12 cellular contexts compared by ENCODE assay signal in genomic region chr2:3633089-3633981, GRCh38. TPM values are rescaled to one million over a fixed set of nuclear protein-coding genes. Genes with fewer than 3 reads are reported as not detected.
DNase-seq lines count a peak whose midpoint lies in the region; ATAC-seq, FAIRE-seq and TF ChIP-seq lines count a peak whose summit lies in the region.
"Had no signal": no experiment of that assay in that cellular context is flagged by ENCODE, and none has a peak within 500 bp of the region (broad histone marks: within the 10 kb centered on the region; RNA-seq: fewer than 3 reads in every experiment).

No MANE protein-coding gene starts in this region.

- no peak overlapping the region for H3K4me3 ChIP-seq in K562
- H3K4me3 ChIP-seq in smooth muscle cell: no peak overlapping the region
- no peak overlapping the region for H3K4me3 ChIP-seq in HepG2 (replicated peaks in 1 of 3; ENCODE audit: insufficient read depth in 1 of 3, low read depth in 2 of 3, low read length in 3 of 3)
- H3K4me3 ChIP-seq: gastrocnemius medialis, stomach had no signal

- H3K27me3 ChIP-seq in K562 (ENCODE audit: control insufficient read depth in 2 of 2, insufficient read depth in 2 of 2, low read length in 2 of 2) (peaks cover 50 to 71% of the 10 kb centered on the region in 2 experiments), smooth muscle cell (ENCODE audit: low read depth) (no peaks in the 10 kb centered on the region), HepG2 (ENCODE audit: control insufficient read depth in 1 of 2, insufficient read depth in 2 of 2, low read length in 2 of 2) (peaks cover 3 to 41% of the 10 kb centered on the region in 2 experiments)
- H3K27me3 ChIP-seq: gastrocnemius medialis had no signal

- H3K27ac Mint-ChIP-seq in natural killer cell: no peak overlapping the region

- H3F3A ChIP-seq in smooth muscle cell (ENCODE audit: low read depth): no peaks in the 10 kb centered on the region

- no peak overlapping the region for H3K9ac ChIP-seq in K562 (ENCODE audit: insufficient read depth in 1 of 2, low read depth in 2 of 2, low read length in 2 of 2)
- no peak overlapping the region for H3K9ac ChIP-seq in smooth muscle cell (ENCODE audit: low read depth)
- H3K9ac ChIP-seq in HepG2 (ENCODE audit: insufficient read depth, low read depth, low read length): no peak overlapping the region

- TF ChIP-seq RAD21 in K562 (CRISPR knock-in tag; conservative IDR thresholded peaks at IDR 0.05 in 1 of 2, IDR thresholded peaks at IDR 0.05 in 1 of 2): no peak
- no peak for TF ChIP-seq RAD21 in HepG2 (CRISPR knock-in tag; IDR thresholded peaks at IDR 0.05)

- no peaks in the 10 kb centered on the region for H3K79me2 ChIP-seq in K562 (ENCODE audit: control insufficient read depth, insufficient read depth, low read length)
- H3K79me2 ChIP-seq in smooth muscle cell (ENCODE audit: low read depth): no peaks in the 10 kb centered on the region
- H3K79me2 ChIP-seq in HepG2 (ENCODE audit: insufficient read depth, low read length): no peaks in the 10 kb centered on the region

- POLR2A ChIA-PET in K562 (lab: Yijun Ruan, JAX): interaction anchor here (0.8 to 1.0 kb wide), 2 partner anchors 9 to 167 kb away, joined by 4 read pairs; no protein-coding TSS in a partner anchor
- POLR2A ChIA-PET in HepG2 (lab: Yijun Ruan, JAX): no interaction called here

- TF ChIP-seq POLR2A in K562 (conservative IDR thresholded peaks at IDR 0.05): no peak
- TF ChIP-seq POLR2A in HepG2 (IDR thresholded peaks at IDR 0.05; ENCODE audit: insufficient read depth in 1 of 2, low read depth in 2 of 2, low read length in 2 of 2): no peak

- no peaks in the 10 kb centered on the region for H3K9me1 ChIP-seq in K562 (ENCODE audit: control insufficient read depth, insufficient read depth, low read length)

- WGBS in K562 (ENCODE audit: insufficient coverage, low coverage, missing lambda C conversion rate): 11% methylated on average over 32 of the region's 33 CpGs
- WGBS in smooth muscle cell (ENCODE audit: low lambda C conversion rate): 92% methylated on average over 33 of the region's 33 CpGs
- WGBS in HepG2 (ENCODE audit: low lambda C conversion rate): 65% methylated on average over 33 of the region's 33 CpGs

- TF ChIP-seq CTCF in K562 (IDR thresholded peaks at IDR 0.05 in 2 of 3, conservative IDR thresholded peaks at IDR 0.05 in 1 of 3; ENCODE audit: insufficient read depth in 2 of 3, low read depth in 1 of 3, low read length in 3 of 3) (no peak), natural killer cell (IDR thresholded peaks at IDR 0.05) (no peak), smooth muscle cell (IDR thresholded peaks at IDR 0.05; ENCODE audit: borderline replicate concordance, insufficient read depth, poor library complexity, severe bottlenecking) (no peak), HepG2 (CRISPR knock-in tag; IDR thresholded peaks at IDR 0.05) (no peak)

- peaks cover 0 to 14% of the 10 kb centered on the region in 2 experiments; a peak in 2 of 5 replicates for H3K4me1 ChIP-seq in K562 (replicated peaks in 1 of 2; ENCODE audit: control insufficient read depth in 2 of 2, insufficient read depth in 2 of 2, low read length in 2 of 2)
- H3K4me1 ChIP-seq in smooth muscle cell (ENCODE audit: low read depth): no peaks in the 10 kb centered on the region
- H3K4me1 ChIP-seq in HepG2 (ENCODE audit: insufficient read depth, low read length): no peaks in the 10 kb centered on the region
- H3K4me1 ChIP-seq: gastrocnemius medialis had no signal

- 0 out of 2 replicates have a peak, but pooled peaks cover 2% of the 10 kb centered on the region for H3K9me3 ChIP-seq in K562 (replicated peaks; ENCODE audit: control insufficient read depth, insufficient read depth, low read depth, low read length)
- H3K9me3 ChIP-seq in smooth muscle cell (replicated peaks; ENCODE audit: low read depth): no peaks in the 10 kb centered on the region
- H3K9me3 ChIP-seq in HepG2 (ENCODE audit: low read length): no peaks in the 10 kb centered on the region
- H3K9me3 ChIP-seq: gastrocnemius medialis, stomach had no signal

- H3K4me2 ChIP-seq in K562 (ENCODE audit: insufficient read depth, low read length) (no peak overlapping the region), smooth muscle cell (no peak overlapping the region), HepG2 (ENCODE audit: low read depth, low read length) (no peak overlapping the region)

- in situ Hi-C loops in K562 (cut with MboI): no loop called here
- in situ Hi-C loops in HepG2 (cut with HindIII; ENCODE audit: extremely low pct_ligation_motif_present, low pct_unique_long_range_greater_than_20kb): no loop called here

- H3K4me1 Mint-ChIP-seq in natural killer cell: no peaks in the 10 kb centered on the region

- intact Hi-C loops in K562 (cut with micrococcal nuclease) (no loop called here), natural killer cell (cut with micrococcal nuclease) (no loop called here), HepG2 (cut with micrococcal nuclease; ENCODE audit: unreplicated experiment) (loop anchor here (5.0 kb wide), 1 partner anchor 946 kb away; no protein-coding TSS in a partner anchor)

- BruUV-seq in K562 (replicated peaks; lab: Mats Ljungman, UMichigan) (no TSS peak), HepG2 (replicated peaks; lab: Mats Ljungman, UMichigan) (no TSS peak)

- H2AFZ ChIP-seq in K562 (ENCODE audit: low read depth, low read length) (no peak overlapping the region), smooth muscle cell (ENCODE audit: low read depth) (no peak overlapping the region), HepG2 (ENCODE audit: low read length) (no peak overlapping the region)

- DNase-seq in EL: peak; percentile 14
- DNase-seq in NCI-H1694 treated with DMSO at 0.1 percent for 48 hours (lab: John Stamatoyannopoulos, UW): peak; percentile 99
- no peak for DNase-seq in K562 (ENCODE audit: extremely low read depth in 1 of 4, low spot score in 3 of 4)
- DNase-seq in natural killer cell: peak; percentile 12
- no peak for DNase-seq in smooth muscle cell (lab: John Stamatoyannopoulos, UW; ENCODE audit: unreplicated experiment)
- no peak for DNase-seq in HepG2 (ENCODE audit: low spot score)
- DNase-seq in AG08395 (ENCODE audit: low spot score): no peak
- DNase-seq: gastrocnemius medialis, stomach, SW 1271 had no signal

- no peaks in the 10 kb centered on the region for H3K9me3 Mint-ChIP-seq in natural killer cell

- no peak overlapping the region for H3K27ac ChIP-seq in K562 (ENCODE audit: extremely low read depth, low read depth, low read length)
- no peak overlapping the region for H3K27ac ChIP-seq in smooth muscle cell (ENCODE audit: low read depth)
- H3K27ac ChIP-seq in HepG2 (ENCODE audit: extremely low read length, insufficient read depth, low read length): no peak overlapping the region
- H3K27ac ChIP-seq: gastrocnemius medialis, stomach had no signal

- CTCF ChIA-PET in K562 (lab: Yijun Ruan, JAX; ENCODE audit: low intra/inter-chr PET ratio): no interaction called here
- CTCF ChIA-PET in HepG2 (lab: Yijun Ruan, JAX; ENCODE audit: low intra/inter-chr PET ratio, low total read pairs): no interaction called here

- no peaks in the 10 kb centered on the region for H3K36me3 Mint-ChIP-seq in natural killer cell

- H3K27me3 Mint-ChIP-seq in natural killer cell (ENCODE audit: low read depth in 2 of 2): no peaks in the 10 kb centered on the region

- H4K20me1 ChIP-seq in K562 (replicated peaks; ENCODE audit: control insufficient read depth, insufficient read depth, low read length) (peaks cover 6% of the 10 kb centered on the region), smooth muscle cell (ENCODE audit: low read depth) (no peaks in the 10 kb centered on the region), HepG2 (ENCODE audit: insufficient read depth, low read length) (no peaks in the 10 kb centered on the region)

- H3K36me3 ChIP-seq in K562 (ENCODE audit: control insufficient read depth, insufficient read depth, low read length): no peaks in the 10 kb centered on the region
- no peaks in the 10 kb centered on the region for H3K36me3 ChIP-seq in smooth muscle cell (ENCODE audit: low read depth)
- H3K36me3 ChIP-seq in HepG2 (replicated peaks in 1 of 2; ENCODE audit: control insufficient read depth in 1 of 2, insufficient read depth in 2 of 2, low read length in 2 of 2): no peaks in the 10 kb centered on the region
- H3K36me3 ChIP-seq: gastrocnemius medialis, stomach had no signal

- ATAC-seq in K562: no peak
- ATAC-seq in natural killer cell: no peak
- no peak for ATAC-seq in HG02885 (IDR thresholded peaks at IDR 0.05; ENCODE audit: poor library complexity, unreplicated experiment)
- no peak for ATAC-seq in HepG2
- ATAC-seq: gastrocnemius medialis had no signal

- TF ChIP-seq EP300 in K562 (IDR thresholded peaks at IDR 0.05; ENCODE audit: low read length): no peak
- no peak for TF ChIP-seq EP300 in HepG2 (IDR thresholded peaks at IDR 0.05; ENCODE audit: low read depth in 2 of 2, low read length in 2 of 2)
- TF ChIP-seq EP300 in HepG2 (CRISPR knock-in tag; IDR thresholded peaks at IDR 0.05; ENCODE audit: borderline replicate concordance): no peak

- no peak overlapping the region for H3K4me3 Mint-ChIP-seq in natural killer cell

- no peak for FAIRE-seq in K562 (lab: Jason Lieb, UNC)
- FAIRE-seq in HepG2 (lab: Jason Lieb, UNC): no peak
- FAIRE-seq: H54 had no signal

RNA-seq across cellular contexts. Expression of gene ALLC, which starts 24.7 kb away (rescaled TPM):
- not detected in 2 replicates for total RNA-seq in K562 (2011; cell fraction: chromatin; rRNA removed; ENCODE audit: low replicate concordance)
- total RNA-seq in K562 (2011; cell fraction: nucleolus; rRNA removed): not detected in 2 replicates
- not detected in 2 replicates for total RNA-seq in K562 (2011; cell fraction: nucleoplasm; rRNA removed)
- total RNA-seq in K562 (2014; rRNA removed) (not detected in 2 replicates), K562 (2014; rRNA removed; fragmentation: Illumina TruSeq; extraction: Trizol) (not detected in 2 replicates), K562 (2015; rRNA removed; fragmentation: Illumina TruSeq; extraction: Trizol) (not detected in 2 replicates), K562 (2021) (not detected in 2 replicates), natural killer cell (not detected), smooth muscle cell (not detected in 2 replicates), HepG2 (2016; rRNA removed; fragmentation: Illumina TruSeq; extraction: Trizol) (0.11 TPM in 1 of 2 replicates, not detected in the other)
- polyA plus RNA-seq in K562 (2011; rRNA removed) (not detected in 2 replicates), K562 (2014; fragmentation: Illumina TruSeq; extraction: Trizol) (not detected in 2 replicates), K562 (2014; fragmentation: Nextera tagmentation; extraction: Ambion mirVana) (not detected), K562 (2014; rRNA removed) (not detected in 2 replicates), smooth muscle cell (not detected in 2 replicates), HepG2 (2011; rRNA removed) (0.04 and 0.08 TPM in 2 replicates)
- not detected in 2 replicates for polyA plus RNA-seq in K562 (2011; cell fraction: cytosol; rRNA removed)
- polyA plus RNA-seq in K562 (2011; cell fraction: nucleus; rRNA removed): not detected in 2 replicates
- not detected in 2 replicates for polyA plus RNA-seq in K562 (2012)
- not detected in 2 replicates for polyA minus RNA-seq in K562 (2011; rRNA and poly(A)+ RNA removed)
- polyA minus RNA-seq in K562 (2011; cell fraction: cytosol; rRNA and poly(A)+ RNA removed): not detected in 2 replicates
- polyA minus RNA-seq in K562 (2011; cell fraction: nucleus; rRNA and poly(A)+ RNA removed): not detected in 2 replicates
- 0.20 TPM in 1 of 2 replicates, not detected in the other for total RNA-seq in HepG2 (2016; cell fraction: cytosol; rRNA removed; fragmentation: Illumina TruSeq; extraction: Trizol; ENCODE audit: low read depth)
- 0.19 TPM in 1 of 2 replicates, not detected in the other for total RNA-seq in HepG2 (2016; cell fraction: insoluble cytoplasmic fraction; rRNA removed; fragmentation: Illumina TruSeq; extraction: Trizol)
- 0.14 TPM in 1 of 2 replicates, not detected in the other for total RNA-seq in HepG2 (2016; cell fraction: membrane; rRNA removed; fragmentation: Illumina TruSeq; extraction: Trizol)
- 0.25 and 0.43 TPM in 2 replicates for total RNA-seq in HepG2 (2016; cell fraction: nucleus; rRNA removed; fragmentation: Illumina TruSeq; extraction: Trizol)
- polyA plus RNA-seq in HepG2 (2011; cell fraction: cytosol; rRNA removed): 0.03 TPM in 1 of 2 replicates, not detected in the other
- 0.07 and 0.16 TPM in 2 replicates for polyA plus RNA-seq in HepG2 (2011; cell fraction: nucleus; rRNA removed)
- polyA plus RNA-seq in HepG2 (2012): not detected in 2 replicates
- polyA plus RNA-seq in HepG2 (2016; cell fraction: cytosol; fragmentation: Illumina TruSeq; extraction: Trizol; ENCODE audit: low read depth): not detected in 2 replicates
- 0.25 TPM in 1 of 2 replicates, not detected in the other for polyA plus RNA-seq in HepG2 (2016; cell fraction: insoluble cytoplasmic fraction; fragmentation: Illumina TruSeq; extraction: Trizol; ENCODE audit: low read depth)
- 0.08 TPM in 1 of 2 replicates, not detected in the other for polyA plus RNA-seq in HepG2 (2016; cell fraction: membrane; fragmentation: Illumina TruSeq; extraction: Trizol; ENCODE audit: low read depth)
- polyA plus RNA-seq in HepG2 (2016; cell fraction: nucleus; fragmentation: Illumina TruSeq; extraction: Trizol; ENCODE audit: insufficient read depth, low read depth): 0.92 and 1.3 TPM in 2 replicates
- not detected in 2 replicates for polyA minus RNA-seq in HepG2 (2011; rRNA and poly(A)+ RNA removed; ENCODE audit: low replicate concordance)
- polyA minus RNA-seq in HepG2 (2011; cell fraction: cytosol; rRNA and poly(A)+ RNA removed): not detected in 2 replicates
- polyA minus RNA-seq in HepG2 (2011; cell fraction: nucleus; rRNA and poly(A)+ RNA removed): 0.39 TPM in 1 of 2 replicates, not detected in the other
- total RNA-seq: gastrocnemius medialis, stomach had no signal
- polyA plus RNA-seq: stomach had no signal

RNA-seq across cellular contexts. Expression of gene COLEC11, which starts 38.4 kb away (rescaled TPM):
- total RNA-seq in K562 (2011; cell fraction: chromatin; rRNA removed; ENCODE audit: low replicate concordance): 2.0 and 3.4 TPM in 2 replicates
- total RNA-seq in K562 (2011; cell fraction: nucleolus; rRNA removed): 3.3 and 3.7 TPM in 2 replicates
- total RNA-seq in K562 (2011; cell fraction: nucleoplasm; rRNA removed): 3.4 and 3.7 TPM in 2 replicates
- total RNA-seq in K562 (2014; rRNA removed) (2.9 and 5.4 TPM in 2 replicates), K562 (2014; rRNA removed; fragmentation: Illumina TruSeq; extraction: Trizol) (0.67 and 0.98 TPM in 2 replicates), K562 (2015; rRNA removed; fragmentation: Illumina TruSeq; extraction: Trizol) (2.0 and 2.6 TPM in 2 replicates), K562 (2021) (2.9 and 4.3 TPM in 2 replicates), natural killer cell (under 1 TPM in 1 of 3 donors, not detected in 2; 0.61 TPM), smooth muscle cell (18.1 and 24.9 TPM in 2 replicates), HepG2 (2016; rRNA removed; fragmentation: Illumina TruSeq; extraction: Trizol) (2.5 and 3.0 TPM in 2 replicates)
- polyA plus RNA-seq in K562 (2011; rRNA removed) (0.93 and 1.6 TPM in 2 replicates), K562 (2014; fragmentation: Illumina TruSeq; extraction: Trizol) (1.8 and 3.2 TPM in 2 replicates), K562 (2014; fragmentation: Nextera tagmentation; extraction: Ambion mirVana) (under 1 TPM; 0.32 to 0.73 TPM), K562 (2014; rRNA removed) (3.3 and 4.3 TPM in 2 replicates), smooth muscle cell (24.0 and 30.8 TPM in 2 replicates), HepG2 (2011; rRNA removed) (1.5 and 2.6 TPM in 2 replicates)
- 1.6 and 4.7 TPM in 2 replicates for polyA plus RNA-seq in K562 (2011; cell fraction: cytosol; rRNA removed)
- 0.69 and 1.5 TPM in 2 replicates for polyA plus RNA-seq in K562 (2011; cell fraction: nucleus; rRNA removed)
- 3.8 and 6.7 TPM in 2 replicates for polyA plus RNA-seq in K562 (2012)
- 0.63 and 1.2 TPM in 2 replicates for polyA minus RNA-seq in K562 (2011; rRNA and poly(A)+ RNA removed)
- polyA minus RNA-seq in K562 (2011; cell fraction: cytosol; rRNA and poly(A)+ RNA removed): not detected in 2 replicates
- polyA minus RNA-seq in K562 (2011; cell fraction: nucleus; rRNA and poly(A)+ RNA removed): 0.54 and 0.78 TPM in 2 replicates
- total RNA-seq in HepG2 (2016; cell fraction: cytosol; rRNA removed; fragmentation: Illumina TruSeq; extraction: Trizol; ENCODE audit: low read depth): 1.2 and 1.9 TPM in 2 replicates
- 2.5 and 3.0 TPM in 2 replicates for total RNA-seq in HepG2 (2016; cell fraction: insoluble cytoplasmic fraction; rRNA removed; fragmentation: Illumina TruSeq; extraction: Trizol)
- total RNA-seq in HepG2 (2016; cell fraction: membrane; rRNA removed; fragmentation: Illumina TruSeq; extraction: Trizol): 2.2 and 2.3 TPM in 2 replicates
- total RNA-seq in HepG2 (2016; cell fraction: nucleus; rRNA removed; fragmentation: Illumina TruSeq; extraction: Trizol): 2.7 and 3.4 TPM in 2 replicates
- polyA plus RNA-seq in HepG2 (2011; cell fraction: cytosol; rRNA removed): 2.8 TPM in 2 replicates
- 4.0 and 4.6 TPM in 2 replicates for polyA plus RNA-seq in HepG2 (2011; cell fraction: nucleus; rRNA removed)
- 1.6 and 1.9 TPM in 2 replicates for polyA plus RNA-seq in HepG2 (2012)
- 0.71 and 0.78 TPM in 2 replicates for polyA plus RNA-seq in HepG2 (2016; cell fraction: cytosol; fragmentation: Illumina TruSeq; extraction: Trizol; ENCODE audit: low read depth)
- polyA plus RNA-seq in HepG2 (2016; cell fraction: insoluble cytoplasmic fraction; fragmentation: Illumina TruSeq; extraction: Trizol; ENCODE audit: low read depth): 2.0 and 3.6 TPM in 2 replicates
- 1.5 TPM in 2 replicates for polyA plus RNA-seq in HepG2 (2016; cell fraction: membrane; fragmentation: Illumina TruSeq; extraction: Trizol; ENCODE audit: low read depth)
- 5.0 and 5.6 TPM in 2 replicates for polyA plus RNA-seq in HepG2 (2016; cell fraction: nucleus; fragmentation: Illumina TruSeq; extraction: Trizol; ENCODE audit: insufficient read depth, low read depth)
- 1.8 TPM in 1 of 2 replicates, not detected in the other for polyA minus RNA-seq in HepG2 (2011; rRNA and poly(A)+ RNA removed; ENCODE audit: low replicate concordance)
- 0.69 and 1.3 TPM in 2 replicates for polyA minus RNA-seq in HepG2 (2011; cell fraction: cytosol; rRNA and poly(A)+ RNA removed)
- polyA minus RNA-seq in HepG2 (2011; cell fraction: nucleus; rRNA and poly(A)+ RNA removed): 2.6 and 2.8 TPM in 2 replicates

RNA-seq across cellular contexts. Expression of gene RPS7, which starts 58.3 kb away (rescaled TPM):
- total RNA-seq in K562 (2011; cell fraction: chromatin; rRNA removed; ENCODE audit: low replicate concordance): 147 and 178 TPM in 2 replicates
- total RNA-seq in K562 (2011; cell fraction: nucleolus; rRNA removed): 248 and 275 TPM in 2 replicates
- total RNA-seq in K562 (2011; cell fraction: nucleoplasm; rRNA removed): 393 and 713 TPM in 2 replicates
- 2,103 and 2,507 TPM in 2 replicates for total RNA-seq in K562 (2014; rRNA removed)
- total RNA-seq in K562 (2014; rRNA removed; fragmentation: Illumina TruSeq; extraction: Trizol): 3,088 and 3,235 TPM in 2 replicates
- total RNA-seq in K562 (2015; rRNA removed; fragmentation: Illumina TruSeq; extraction: Trizol): 4,033 and 4,169 TPM in 2 replicates
- total RNA-seq in K562 (2021): 2,201 and 2,441 TPM in 2 replicates
- 2,427 and 2,760 TPM in 2 replicates for polyA plus RNA-seq in K562 (2011; rRNA removed)
- polyA plus RNA-seq in K562 (2011; cell fraction: cytosol; rRNA removed): 843 and 1,466 TPM in 2 replicates
- polyA plus RNA-seq in K562 (2011; cell fraction: nucleus; rRNA removed): 522 and 963 TPM in 2 replicates
- polyA plus RNA-seq in K562 (2012): 1,908 and 2,807 TPM in 2 replicates
- 2,675 and 2,931 TPM in 2 replicates for polyA plus RNA-seq in K562 (2014; fragmentation: Illumina TruSeq; extraction: Trizol)
- polyA plus RNA-seq in K562 (2014; fragmentation: Nextera tagmentation; extraction: Ambion mirVana): 1,000 to 10,000 TPM; 2,718 to 3,051 TPM
- 2,676 and 2,779 TPM in 2 replicates for polyA plus RNA-seq in K562 (2014; rRNA removed)
- polyA minus RNA-seq in K562 (2011; rRNA and poly(A)+ RNA removed): 462 and 473 TPM in 2 replicates
- polyA minus RNA-seq in K562 (2011; cell fraction: cytosol; rRNA and poly(A)+ RNA removed): 394 and 466 TPM in 2 replicates
- polyA minus RNA-seq in K562 (2011; cell fraction: nucleus; rRNA and poly(A)+ RNA removed): 97.9 and 170 TPM in 2 replicates
- total RNA-seq in natural killer cell: 1,000 to 10,000 TPM in 2 of 3 donors, 100 to 1,000 TPM in 1; 815 to 1,068 (median 1,001) TPM
- total RNA-seq in smooth muscle cell: 2,961 and 3,073 TPM in 2 replicates
- 458 and 471 TPM in 2 replicates for polyA plus RNA-seq in smooth muscle cell
- 3,686 and 4,415 TPM in 2 replicates for total RNA-seq in HepG2 (2016; rRNA removed; fragmentation: Illumina TruSeq; extraction: Trizol)
- total RNA-seq in HepG2 (2016; cell fraction: cytosol; rRNA removed; fragmentation: Illumina TruSeq; extraction: Trizol; ENCODE audit: low read depth): 5,456 and 6,100 TPM in 2 replicates
- total RNA-seq in HepG2 (2016; cell fraction: insoluble cytoplasmic fraction; rRNA removed; fragmentation: Illumina TruSeq; extraction: Trizol): 3,753 and 4,559 TPM in 2 replicates
- total RNA-seq in HepG2 (2016; cell fraction: membrane; rRNA removed; fragmentation: Illumina TruSeq; extraction: Trizol): 7,013 and 7,026 TPM in 2 replicates
- total RNA-seq in HepG2 (2016; cell fraction: nucleus; rRNA removed; fragmentation: Illumina TruSeq; extraction: Trizol): 1,357 and 1,550 TPM in 2 replicates
- polyA plus RNA-seq in HepG2 (2011; rRNA removed): 3,283 and 4,040 TPM in 2 replicates
- 3,092 and 3,668 TPM in 2 replicates for polyA plus RNA-seq in HepG2 (2011; cell fraction: cytosol; rRNA removed)
- 687 and 772 TPM in 2 replicates for polyA plus RNA-seq in HepG2 (2011; cell fraction: nucleus; rRNA removed)
- polyA plus RNA-seq in HepG2 (2012): 3,723 and 4,459 TPM in 2 replicates
- 5,030 and 5,352 TPM in 2 replicates for polyA plus RNA-seq in HepG2 (2016; cell fraction: cytosol; fragmentation: Illumina TruSeq; extraction: Trizol; ENCODE audit: low read depth)
- 4,110 and 4,812 TPM in 2 replicates for polyA plus RNA-seq in HepG2 (2016; cell fraction: insoluble cytoplasmic fraction; fragmentation: Illumina TruSeq; extraction: Trizol; ENCODE audit: low read depth)
- polyA plus RNA-seq in HepG2 (2016; cell fraction: membrane; fragmentation: Illumina TruSeq; extraction: Trizol; ENCODE audit: low read depth): 6,339 and 6,476 TPM in 2 replicates
- 2,377 and 2,486 TPM in 2 replicates for polyA plus RNA-seq in HepG2 (2016; cell fraction: nucleus; fragmentation: Illumina TruSeq; extraction: Trizol; ENCODE audit: insufficient read depth, low read depth)
- polyA minus RNA-seq in HepG2 (2011; rRNA and poly(A)+ RNA removed; ENCODE audit: low replicate concordance): 217 and 248 TPM in 2 replicates
- 598 and 688 TPM in 2 replicates for polyA minus RNA-seq in HepG2 (2011; cell fraction: cytosol; rRNA and poly(A)+ RNA removed)
- polyA minus RNA-seq in HepG2 (2011; cell fraction: nucleus; rRNA and poly(A)+ RNA removed): 243 and 285 TPM in 2 replicates

Comparison
In these comparisons a context has a peak if more than half of its experiments do, and no peak if none do; other contexts are left out.
1. DNase-seq: peak in EL (single experiment), NCI-H1694 treated with DMSO at 0.1 percent for 48 hours (single experiment) and natural killer cell (single experiment); none in K562 (0 of 4), smooth muscle cell (single experiment), HepG2 (single experiment) and AG08395 (single experiment).